ENCODE assay signal across 1 cellular context in genomic region chr15:40723919-40724318, GRCh38.
TF ChIP-seq lines count a peak whose summit lies in the region.

No MANE protein-coding gene starts in this region.

TF ChIP-seq in HEK293, 187 proteins besides CTCF, POLR2A, EP300 and RAD21 (continued from another document):
- TF ChIP-seq PRDM4 (tag by site-specific recombination; IDR thresholded peaks at IDR 0.05) (no peak), SP7 (tag by site-specific recombination; IDR thresholded peaks at IDR 0.05) (peak; percentile 89), ZFP3 (tag by site-specific recombination; IDR thresholded peaks at IDR 0.05; ENCODE audit: low read depth) (no peak), ZNF792 (tag by site-specific recombination; IDR thresholded peaks at IDR 0.05) (no peak), ZNF112 (tag by site-specific recombination; IDR thresholded peaks at IDR 0.05) (no peak), ZNF639 (tag by site-specific recombination; IDR thresholded peaks at IDR 0.05) (no peak), ZNF211 (tag by site-specific recombination; IDR thresholded peaks at IDR 0.05; ENCODE audit: low read depth) (peak; percentile 79; the same call in 1 of the 2 replicates), BCL11B (tag by site-specific recombination; IDR thresholded peaks at IDR 0.05; ENCODE audit: low read depth) (no peak), ZFHX2 (tag by site-specific recombination; conservative IDR thresholded peaks at IDR 0.05) (no peak), ZNF837 (tag by site-specific recombination; IDR thresholded peaks at IDR 0.05) (no peak), ZNF645 (tag by site-specific recombination; IDR thresholded peaks at IDR 0.05) (no peak), ZNF26 (tag by site-specific recombination; IDR thresholded peaks at IDR 0.05) (no peak), ZBTB26 (tag by site-specific recombination; optimal IDR thresholded peaks at IDR 0.05) (no peak)
